25 cellular contexts compared by ENCODE assay signal in the genomic region with DNA sequence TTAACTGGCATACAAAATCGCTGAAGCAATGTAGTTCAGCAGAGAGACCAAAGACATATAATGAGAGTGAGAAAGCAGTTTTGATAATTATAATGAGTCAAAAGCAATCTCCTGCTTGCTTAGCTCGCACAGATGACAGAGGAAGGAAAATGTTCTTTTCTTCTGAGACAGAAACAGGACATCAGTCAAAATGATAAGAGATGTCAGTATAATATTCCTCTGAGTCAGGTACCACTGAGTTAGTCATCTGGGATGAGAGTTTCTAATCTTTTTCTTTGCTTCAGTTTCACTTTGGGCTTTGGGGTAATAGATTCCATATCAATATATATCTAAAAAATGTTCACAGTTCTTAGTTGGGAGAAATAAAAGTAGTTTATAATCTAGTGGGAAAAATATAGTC.
DNase-seq lines count a peak whose midpoint lies in the region; FAIRE-seq and TF ChIP-seq lines count a peak whose summit lies in the region.
"Had no signal": no experiment of that assay in that cellular context is flagged by ENCODE, and none has a peak within 500 bp of the region (broad histone marks: within the 10 kb centered on the region; RNA-seq: fewer than 3 reads in every experiment).

No MANE protein-coding gene starts in this region.

- H3K4me3 ChIP-seq in endothelial cell of umbilical vein (replicated peaks in 1 of 3; ENCODE audit: insufficient read depth in 1 of 3, low read depth in 1 of 3, low read length in 3 of 3) (no peak overlapping the region), neural cell (ENCODE audit: low read length) (no peak overlapping the region), tibial nerve (no peak overlapping the region)
- H3K4me3 ChIP-seq: BLaER1, SJCRH30, testis, vagina had no signal

- no peaks in the 10 kb centered on the region for H3K79me2 ChIP-seq in endothelial cell of umbilical vein (ENCODE audit: control insufficient read depth, insufficient read depth, low read length)
- H3K79me2 ChIP-seq in neural cell (replicated peaks; ENCODE audit: insufficient read depth, low read length), result no peaks in the 10 kb centered on the region

- H3K4me2 ChIP-seq in endothelial cell of umbilical vein (ENCODE audit: insufficient read depth, low read length) (peak overlapping the region; percentile 73), neural cell (ENCODE audit: low read length) (no peak overlapping the region)
- H3K4me2 ChIP-seq: BLaER1 had no signal

- H3K9me3 ChIP-seq in endothelial cell of umbilical vein (replicated peaks; ENCODE audit: control insufficient read depth, insufficient read depth, low read length), result no peaks in the 10 kb centered on the region
- H3K9me3 ChIP-seq in neural cell (ENCODE audit: low read length), result no peaks in the 10 kb centered on the region
- H3K9me3 ChIP-seq in tibial nerve, result no peaks in the 10 kb centered on the region
- H3K9me3 ChIP-seq: BLaER1, SJCRH30, testis, vagina had no signal

- no peaks in the 10 kb centered on the region for H4K20me1 ChIP-seq in endothelial cell of umbilical vein (replicated peaks; ENCODE audit: control insufficient read depth, extremely low read depth, insufficient read depth, low read length)
- H4K20me1 ChIP-seq in neural cell (ENCODE audit: insufficient read depth), result no peaks in the 10 kb centered on the region
- H4K20me1 ChIP-seq: BLaER1 had no signal

- H3K9me2 ChIP-seq in neural cell (ENCODE audit: insufficient read depth, low read length), result no peaks in the 10 kb centered on the region

- CTCF ChIA-PET in endothelial cell of umbilical vein (lab: Charles Lee), result no interaction called here

- intact Hi-C loops in endothelial cell of umbilical vein (cut with micrococcal nuclease), result loop anchor here (2.0 to 5.0 kb wide), 2 partner anchors 19 to 390 kb away; no protein-coding TSS in a partner anchor

- DNase-seq in GM03348 (ENCODE audit: low spot score) (peak; percentile 7), RKO (ENCODE audit: low spot score) (peak; percentile 27), endothelial cell of umbilical vein (ENCODE audit: low read depth, low spot score) (peak; percentile 26), NCI-H1092 (lab: John Stamatoyannopoulos, UW) (no peak), tibial nerve (ENCODE audit: low spot score in 2 of 2) (no peak), COLO829 (ENCODE audit: low spot score) (no peak), ACHN (no peak)
- DNase-seq: activated CD4-positive, alpha-beta T cell treated with anti-CD3 and anti-CD28 coated beads, Interleukin-2, amount 10 ng/mL, durations not matched to agents 7 days and 5 days; activated gamma-delta T cell treated with Interleukin-2 at 50 U/mL for 16 hours; activated naive CD8-positive, alpha-beta T cell treated with anti-CD3 and anti-CD28 coated beads, Interleukin-2, amount 10 ng/mL, durations not matched to agents 7 days and 5 days; activated T-cell treated with anti-CD3 and anti-CD28 coated beads, Interleukin-2, amount 50 U/mL, for 24 hours; immature natural killer cell; mesendoderm; NCI-H1694; NCI-H774; right cardiac atrium; RPMI8226; SJCRH30; stimulated activated CD4-positive, alpha-beta T cell treated with anti-CD3 and anti-CD28 coated beads, Interleukin-2, amount 100 ng/mL, for 24 hours; T1000; testis; WERI-Rb-1 had no signal

- H3K27me3 ChIP-seq in endothelial cell of umbilical vein (ENCODE audit: control insufficient read depth in 2 of 2, insufficient read depth in 2 of 2, low read length in 2 of 2) (no peaks in the 10 kb centered on the region), neural cell (ENCODE audit: insufficient read depth, low read depth, low read length) (no peaks in the 10 kb centered on the region), tibial nerve (no peaks in the 10 kb centered on the region)
- H3K27me3 ChIP-seq: BLaER1, SJCRH30, testis, vagina had no signal

- H3K27ac ChIP-seq in endothelial cell of umbilical vein (ENCODE audit: insufficient read depth, low read depth, low read length) (no peak overlapping the region), neural cell (ENCODE audit: low read length) (peak overlapping the region; percentile 32), tibial nerve (no peak overlapping the region)
- H3K27ac ChIP-seq: BLaER1, SJCRH30, testis, vagina, WERI-Rb-1 had no signal

- peaks cover 22% of the 10 kb centered on the region for H3K4me1 ChIP-seq in endothelial cell of umbilical vein (ENCODE audit: control insufficient read depth, extremely low read depth, insufficient read depth, low read length)
- no peaks in the 10 kb centered on the region for H3K4me1 ChIP-seq in tibial nerve
- H3K4me1 ChIP-seq: SJCRH30, testis, vagina had no signal

- H3K9ac ChIP-seq in endothelial cell of umbilical vein (replicated peaks; ENCODE audit: extremely low read depth, insufficient read depth, low read length) (no peak overlapping the region), neural cell (ENCODE audit: low read length) (no peak overlapping the region)
- H3K9ac ChIP-seq: BLaER1 had no signal

- WGBS in tibial nerve, 2 donors, result 82 to 87% methylated on average over 2 of the region's 2 CpGs

- TF ChIP-seq CTCF in endothelial cell of umbilical vein (IDR thresholded peaks at IDR 0.05; ENCODE audit: extremely low read depth in 1 of 2, insufficient read depth in 1 of 2, low read depth in 1 of 2, low read length in 2 of 2), result no peak
- TF ChIP-seq CTCF in neural cell (IDR thresholded peaks at IDR 0.05; ENCODE audit: poor library complexity, severe bottlenecking), result no peak
- no peak for TF ChIP-seq CTCF in tibial nerve (IDR thresholded peaks at IDR 0.05)

- TF ChIP-seq POLR2A in endothelial cell of umbilical vein (IDR thresholded peaks at IDR 0.05; ENCODE audit: low read depth, low read length) (no peak), tibial nerve (IDR thresholded peaks at IDR 0.05) (no peak)

- FAIRE-seq in endothelial cell of umbilical vein (lab: Jason Lieb, UNC), result no peak

- BruUV-seq in endothelial cell of umbilical vein (replicated peaks; lab: Mats Ljungman, UMichigan), result no TSS peak

- H2AFZ ChIP-seq in endothelial cell of umbilical vein (ENCODE audit: low read depth, low read length), result no peak overlapping the region
- H2AFZ ChIP-seq in neural cell (ENCODE audit: low read depth, low read length), result no peak overlapping the region

- in situ Hi-C loops in ACHN (cut with HindIII; ENCODE audit: low pct_ligation_motif_present, low pct_unique_long_range_greater_than_20kb, low sequenced_read_pairs), result no loop called here

- H3F3A ChIP-seq in neural cell (ENCODE audit: insufficient read depth, low read length, poor library complexity, severe bottlenecking), result peaks cover 9% of the 10 kb centered on the region

- peak; percentile 11 for TF ChIP-seq RAD21 in neural cell (conservative IDR thresholded peaks at IDR 0.05)

- H3K36me3 ChIP-seq in endothelial cell of umbilical vein (ENCODE audit: control insufficient read depth in 2 of 2, extremely low read depth in 1 of 2, insufficient read depth in 2 of 2, low read length in 2 of 2) (no peaks in the 10 kb centered on the region), neural cell (ENCODE audit: insufficient read depth, low read length) (no peaks in the 10 kb centered on the region), tibial nerve (no peaks in the 10 kb centered on the region)
- H3K36me3 ChIP-seq: BLaER1, vagina, WERI-Rb-1 had no signal

- H3K9me1 ChIP-seq in endothelial cell of umbilical vein (replicated peaks; ENCODE audit: control insufficient read depth, extremely low read depth, insufficient read depth, low read length), result no peaks in the 10 kb centered on the region

- POLR2A ChIA-PET in endothelial cell of umbilical vein (lab: Charles Lee), result no interaction called here

- dilution Hi-C loops in endothelial cell of umbilical vein (cut with MboI; ENCODE audit: extremely low pct_ligation_motif_present, low sequenced_read_pairs), result no loop called here

- TF ChIP-seq EP300 in neural cell (conservative IDR thresholded peaks at IDR 0.05; ENCODE audit: poor library complexity, severe bottlenecking) (peak; percentile 87), tibial nerve (IDR thresholded peaks at IDR 0.05) (no peak)

TF ChIP-seq in endothelial cell of umbilical vein, 7 proteins besides CTCF, POLR2A, EP300 and RAD21:
- TF ChIP-seq MYC (IDR thresholded peaks at IDR 0.05; ENCODE audit: low read depth, low read length), result no peak
- peak; percentile 58 for TF ChIP-seq FOS (IDR thresholded peaks at IDR 0.05; ENCODE audit: borderline replicate concordance, insufficient read depth, low read length)
- no peak for TF ChIP-seq JUN (IDR thresholded peaks at IDR 0.05; ENCODE audit: borderline replicate concordance, insufficient read depth, insufficient read length, low read depth)
- TF ChIP-seq, protein P1, sequence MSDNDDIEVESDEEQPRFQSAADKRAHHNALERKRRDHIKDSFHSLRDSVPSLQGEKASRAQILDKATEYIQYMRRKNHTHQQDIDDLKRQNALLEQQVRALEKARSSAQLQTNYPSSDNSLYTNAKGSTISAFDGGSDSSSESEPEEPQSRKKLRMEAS (IDR thresholded peaks at IDR 0.05; ENCODE audit: insufficient read depth, insufficient read length), result no peak
- TF ChIP-seq GATA2 (IDR thresholded peaks at IDR 0.05; ENCODE audit: insufficient read depth, insufficient read length, low read depth, low read length), result peak; percentile 76
- TF ChIP-seq POLR2AphosphoS5 (IDR thresholded peaks at IDR 0.05; ENCODE audit: insufficient read depth, low read depth, low read length), result no peak

TF ChIP-seq in neural cell, 6 proteins besides CTCF, POLR2A, EP300 and RAD21 (continues in another document):
- TF ChIP-seq, protein P2, sequence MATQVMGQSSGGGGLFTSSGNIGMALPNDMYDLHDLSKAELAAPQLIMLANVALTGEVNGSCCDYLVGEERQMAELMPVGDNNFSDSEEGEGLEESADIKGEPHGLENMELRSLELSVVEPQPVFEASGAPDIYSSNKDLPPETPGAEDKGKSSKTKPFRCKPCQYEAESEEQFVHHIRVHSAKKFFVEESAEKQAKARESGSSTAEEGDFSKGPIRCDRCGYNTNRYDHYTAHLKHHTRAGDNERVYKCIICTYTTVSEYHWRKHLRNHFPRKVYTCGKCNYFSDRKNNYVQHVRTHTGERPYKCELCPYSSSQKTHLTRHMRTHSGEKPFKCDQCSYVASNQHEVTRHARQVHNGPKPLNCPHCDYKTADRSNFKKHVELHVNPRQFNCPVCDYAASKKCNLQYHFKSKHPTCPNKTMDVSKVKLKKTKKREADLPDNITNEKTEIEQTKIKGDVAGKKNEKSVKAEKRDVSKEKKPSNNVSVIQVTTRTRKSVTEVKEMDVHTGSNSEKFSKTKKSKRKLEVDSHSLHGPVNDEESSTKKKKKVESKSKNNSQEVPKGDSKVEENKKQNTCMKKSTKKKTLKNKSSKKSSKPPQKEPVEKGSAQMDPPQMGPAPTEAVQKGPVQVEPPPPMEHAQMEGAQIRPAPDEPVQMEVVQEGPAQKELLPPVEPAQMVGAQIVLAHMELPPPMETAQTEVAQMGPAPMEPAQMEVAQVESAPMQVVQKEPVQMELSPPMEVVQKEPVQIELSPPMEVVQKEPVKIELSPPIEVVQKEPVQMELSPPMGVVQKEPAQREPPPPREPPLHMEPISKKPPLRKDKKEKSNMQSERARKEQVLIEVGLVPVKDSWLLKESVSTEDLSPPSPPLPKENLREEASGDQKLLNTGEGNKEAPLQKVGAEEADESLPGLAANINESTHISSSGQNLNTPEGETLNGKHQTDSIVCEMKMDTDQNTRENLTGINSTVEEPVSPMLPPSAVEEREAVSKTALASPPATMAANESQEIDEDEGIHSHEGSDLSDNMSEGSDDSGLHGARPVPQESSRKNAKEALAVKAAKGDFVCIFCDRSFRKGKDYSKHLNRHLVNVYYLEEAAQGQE (IDR thresholded peaks at IDR 0.05; ENCODE audit: borderline replicate concordance), result peak; percentile 37

Comparison
In these comparisons a context has a peak if more than half of its experiments do, and no peak if none do; other contexts are left out.
1. DNase-seq: peak in GM03348 (single experiment), RKO (single experiment) and endothelial cell of umbilical vein (single experiment); none in NCI-H1092 (single experiment), tibial nerve (0 of 2), COLO829 (single experiment) and ACHN (single experiment).